Comparison of ENCODE assay signal across 27 cellular contexts in genomic region chr1:199202331-199202730, GRCh38.
DNase-seq lines count a peak whose midpoint lies in the region; ATAC-seq, FAIRE-seq and TF ChIP-seq lines count a peak whose summit lies in the region.
"Had no signal": no experiment of that assay in that cellular context is flagged by ENCODE, and none has a peak within 500 bp of the region (broad histone marks: within the 10 kb centered on the region; RNA-seq: fewer than 3 reads in every experiment).

No MANE protein-coding gene starts in this region.

- H3F3A ChIP-seq in PC-9 (ENCODE audit: insufficient read depth, low read depth) = no peaks in the 10 kb centered on the region

- 57% methylated on average over 3 of the region's 3 CpGs for WGBS in esophagus muscularis mucosa

- POLR2A ChIA-PET in PC-9 (lab: Charles Lee; ENCODE audit: unreplicated experiment) = no interaction called here

- DNase-seq in D721Med (ENCODE audit: insufficient read length, low spot score) (no peak), GM12891 (ENCODE audit: insufficient read length, low spot score) (no peak), PC-9 (peak in 1 of 2 experiments; percentile 35), kidney tubule cell (ENCODE audit: low spot score) (peak; percentile 43), esophagus muscularis mucosa (ENCODE audit: extremely low spot score) (no peak)
- DNase-seq: activated CD4-positive, alpha-beta T cell treated with anti-CD3 and anti-CD28 coated beads for 4 hours; activated CD8-positive, alpha-beta memory T cell treated with anti-CD3 and anti-CD28 coated beads for 24 hours; activated T-cell treated with anti-CD3 and anti-CD28 coated beads, Interleukin-2, amount 50 U/mL, for 24 hours; body of pancreas; effector CD4-positive, alpha-beta T cell; foreskin keratinocyte; immature natural killer cell; MM.1S; NCI-H146; NCI-H2171 treated with DMSO at 0.1 percent for 48 hours; NCI-H526 treated with DMSO at 0.1 percent for 48 hours; pancreas; right cardiac atrium; stimulated activated naive CD4-positive, alpha-beta T cell treated with Interleukin-2 at 50 U/mL for 16 hours; T-cell had no signal

- no TSS peak for BruUV-seq in PC-9 (replicated peaks; lab: Mats Ljungman, UMichigan)

- TF ChIP-seq POLR2A in GM12891 (IDR thresholded peaks at IDR 0.05; ENCODE audit: low read depth, low read length) = no peak
- no peak for TF ChIP-seq POLR2A in esophagus muscularis mucosa (IDR thresholded peaks at IDR 0.05; ENCODE audit: low read depth)

- H3K36me3 ChIP-seq in PC-9 (ENCODE audit: low read depth) = no peaks in the 10 kb centered on the region
- H3K36me3 ChIP-seq in esophagus muscularis mucosa = no peaks in the 10 kb centered on the region
- H3K36me3 ChIP-seq: pancreas, thoracic aorta had no signal

- FAIRE-seq in D721Med (lab: Jason Lieb, UNC) = peak; percentile 92
- FAIRE-seq in GM12891 (lab: Jason Lieb, UNC) = peak; percentile 51
- FAIRE-seq: GM18507, pancreas, TTC549 had no signal

- no peaks in the 10 kb centered on the region for H4K20me1 ChIP-seq in PC-9 (ENCODE audit: insufficient read depth)

- no peaks in the 10 kb centered on the region for H3K79me2 ChIP-seq in PC-9 (ENCODE audit: low read depth)

- TF ChIP-seq CTCF in D721Med (IDR thresholded peaks at IDR 0.05; ENCODE audit: insufficient read depth, missing control alignments) = no peak
- TF ChIP-seq CTCF in PC-9 (conservative IDR thresholded peaks at IDR 0.05) = no peak
- TF ChIP-seq CTCF in esophagus muscularis mucosa (IDR thresholded peaks at IDR 0.05) = no peak

- TF ChIP-seq EP300 in esophagus muscularis mucosa (IDR thresholded peaks at IDR 0.05) = no peak

- intact Hi-C loops in PC-9 (cut with micrococcal nuclease; ENCODE audit: unreplicated experiment) (no loop called here), esophagus muscularis mucosa (cut with DNase I) (no loop called here)

- CTCF ChIA-PET in PC-9 (lab: Charles Lee) = no interaction called here

- H2AFZ ChIP-seq in PC-9 = peak overlapping the region; percentile 42; the same call in 1 of the 2 replicates
- H2AFZ ChIP-seq: GM23338 had no signal

- H3K9me2 ChIP-seq in PC-9 (ENCODE audit: insufficient read depth) = no peaks in the 10 kb centered on the region

- H3K27me3 ChIP-seq in PC-9 (ENCODE audit: insufficient read depth, low read depth) (no peaks in the 10 kb centered on the region), esophagus muscularis mucosa (no peaks in the 10 kb centered on the region)
- H3K27me3 ChIP-seq: body of pancreas, foreskin keratinocyte, pancreas had no signal

- H3K4me1 ChIP-seq in PC-9 (replicated peaks; ENCODE audit: insufficient read depth) (no peaks in the 10 kb centered on the region), esophagus muscularis mucosa (no peaks in the 10 kb centered on the region)
- H3K4me1 ChIP-seq: body of pancreas, pancreas had no signal

- H3K27ac ChIP-seq in PC-9 (no peak overlapping the region), esophagus muscularis mucosa (replicated peaks in 1 of 4) (no peak overlapping the region)
- H3K27ac ChIP-seq: body of pancreas, C4-2B, foreskin keratinocyte, pancreas, thoracic aorta had no signal

- no peak for ATAC-seq in HG03354 (IDR thresholded peaks at IDR 0.05; ENCODE audit: poor library complexity, severe bottlenecking, unreplicated experiment)
- ATAC-seq in GM18511 (IDR thresholded peaks at IDR 0.05; ENCODE audit: unreplicated experiment) = no peak
- ATAC-seq: body of pancreas, foreskin keratinocyte, GM23338, pancreas, right cardiac atrium, T-cell had no signal

- H3K4me3 ChIP-seq in PC-9 = no peak overlapping the region
- no peak overlapping the region for H3K4me3 ChIP-seq in esophagus muscularis mucosa
- H3K4me3 ChIP-seq: body of pancreas, GM23338, pancreas, thoracic aorta had no signal

- H3K9me3 ChIP-seq in PC-9 (ENCODE audit: insufficient read depth, low read depth) (no peaks in the 10 kb centered on the region), esophagus muscularis mucosa (no peaks in the 10 kb centered on the region)
- H3K9me3 ChIP-seq: body of pancreas, pancreas, thoracic aorta had no signal

- no peak overlapping the region for H3K4me2 ChIP-seq in PC-9
- H3K4me2 ChIP-seq: GM23338 had no signal

TF ChIP-seq in GM12891, 5 proteins besides CTCF, POLR2A, EP300 and RAD21:
- TF ChIP-seq POU2F2 (IDR thresholded peaks at IDR 0.05; ENCODE audit: low read depth, low read length) (no peak), POLR2AphosphoS5 (IDR thresholded peaks at IDR 0.05; ENCODE audit: low read depth, low read length) (no peak), TAF1 (IDR thresholded peaks at IDR 0.05; ENCODE audit: low read depth, low read length) (no peak), PAX5 (IDR thresholded peaks at IDR 0.05; ENCODE audit: insufficient read depth, low read length, severe bottlenecking) (no peak), SPI1 (IDR thresholded peaks at IDR 0.05; ENCODE audit: low read depth, low read length) (no peak)
